Comparison of ENCODE assay signal across 8 cellular contexts in genomic region chr16:11254913-11255736, GRCh38.
DNase-seq lines count a peak whose midpoint lies in the region; ATAC-seq and TF ChIP-seq lines count a peak whose summit lies in the region.

No MANE protein-coding gene starts in this region.

- H4K20me1 ChIP-seq in DOHH2 (ENCODE audit: control insufficient read depth, insufficient read depth, low read depth, low read length): peaks cover 12% of the 10 kb centered on the region

- H3K9me2 ChIP-seq in DOHH2 (replicated peaks; ENCODE audit: control insufficient read depth, low read length): no peaks in the 10 kb centered on the region

- peak; percentile 37 for DNase-seq in NCI-H345 (lab: John Stamatoyannopoulos, UW)
- peak; percentile 57 for DNase-seq in activated T-helper 1 cell treated with Interleukin-2 at 50 U/mL for 16 hours (ENCODE audit: low read depth)
- peak; percentile 27 for DNase-seq in fibroblast of peridontal ligament (ENCODE audit: extremely low read depth)
- DNase-seq in 8988T: no peak
- no peak for DNase-seq in SW 1271 (lab: John Stamatoyannopoulos, UW)

- H3K4me1 ChIP-seq in DOHH2 (ENCODE audit: control insufficient read depth, low read length) (peaks cover 59% of the 10 kb centered on the region), neutrophil (ENCODE audit: control insufficient read depth in 1 of 2, insufficient read depth in 1 of 2, low read depth in 1 of 2, low read length in 1 of 2) (peaks cover 20 to 30% of the 10 kb centered on the region in 2 experiments)

- no peaks in the 10 kb centered on the region for H3K9me3 ChIP-seq in DOHH2 (ENCODE audit: control insufficient read depth, insufficient read depth, low read length)
- no peaks in the 10 kb centered on the region for H3K9me3 ChIP-seq in neutrophil

- peaks cover 40% of the 10 kb centered on the region for H3K36me3 ChIP-seq in DOHH2 (ENCODE audit: control insufficient read depth, low read length)
- H3K36me3 ChIP-seq in neutrophil: no peaks in the 10 kb centered on the region

- peak overlapping the region; percentile 58 for H3K27ac ChIP-seq in DOHH2 (ENCODE audit: low read depth, low read length)
- peak overlapping the region; percentile 91 for H3K27ac ChIP-seq in neutrophil

- TF ChIP-seq CTCF in DOHH2 (IDR thresholded peaks at IDR 0.05; ENCODE audit: low read depth, low read length, poor library complexity, severe bottlenecking) (peak; percentile 52), neutrophil (IDR thresholded peaks at IDR 0.05) (no peak)

- peak overlapping the region; percentile 98 for H3K4me2 ChIP-seq in DOHH2 (ENCODE audit: low read length)

- H3K27me3 ChIP-seq in DOHH2 (ENCODE audit: control insufficient read depth, low read length): peaks cover 18% of the 10 kb centered on the region
- peaks cover 52% of the 10 kb centered on the region for H3K27me3 ChIP-seq in neutrophil

- H3K4me3 ChIP-seq in DOHH2 (ENCODE audit: low read length) (peak overlapping the region; percentile 78), neutrophil (ENCODE audit: low read depth in 1 of 2, low read length in 1 of 2) (peak overlapping the region; percentile 83 to 95)

- peaks cover 37% of the 10 kb centered on the region for H3K79me2 ChIP-seq in DOHH2 (ENCODE audit: control insufficient read depth, low read length)

- peak; percentile 7 for ATAC-seq in GM21723 (IDR thresholded peaks at IDR 0.05; ENCODE audit: unreplicated experiment)

- H3F3A ChIP-seq in DOHH2 (ENCODE audit: control insufficient read depth, insufficient read depth): peaks cover 24% of the 10 kb centered on the region

Comparison
In these comparisons a context has a peak if more than half of its experiments do, and no peak if none do; other contexts are left out.
1. DNase-seq: peak in NCI-H345 (single experiment), activated T-helper 1 cell treated with Interleukin-2 at 50 U/mL for 16 hours (single experiment) and fibroblast of peridontal ligament (single experiment); none in 8988T (single experiment) and SW 1271 (0 of 2).